ENCODE assay signal across 22 cellular contexts in genomic region chr3:23308986-23309625, GRCh38.
"Had no signal": no experiment of that assay in that cellular context is flagged by ENCODE, and none has a peak within 500 bp of the region (broad histone marks: within the 10 kb centered on the region; RNA-seq: fewer than 3 reads in every experiment).

No MANE protein-coding gene starts in this region.

- H3K27me3 ChIP-seq: colonic mucosa, gastrocnemius medialis, heart right ventricle, suprapubic skin, thyroid gland, upper lobe of left lung, vagina had no signal

- DNase-seq: cerebellar nuclear complex; colonic mucosa; effector CD4-positive, alpha-beta T cell; endodermal cell; gastrocnemius medialis; heart right ventricle; hypothalamus; islet precursor cell; left cardiac atrium; left ventricle myocardium inferior; lower lobe of right lung; naive thymus-derived CD8-positive, alpha-beta T cell; right cardiac atrium; stimulated activated CD4-positive, alpha-beta T cell treated with anti-CD3 and anti-CD28 coated beads, Interleukin-4, amount 100 ng/mL, for 1 hour; stimulated activated CD8-positive, alpha-beta memory T cell treated with anti-CD3 and anti-CD28 coated beads, Interleukin-4, amount 100 ng/mL, for 48 hours; stimulated activated naive CD8-positive, alpha-beta T cell treated with anti-CD3 and anti-CD28 coated beads, Interleukin-15, Interleukin-2, amounts not matched to agents 100 U/mL and 50 U/mL, for 24 hours; thyroid gland; upper lobe of left lung had no signal

- H3K27ac Mint-ChIP-seq: endodermal cell; naive thymus-derived CD8-positive, alpha-beta T cell; stimulated activated effector memory CD8-positive, alpha-beta T cell treated with anti-CD3 and anti-CD28 coated beads, Interleukin-12 subunit alpha, Interleukin-12 subunit beta, amount 100 ng/mL, for 72 hours had no signal

- H3K4me3 ChIP-seq: colonic mucosa, gastrocnemius medialis, heart right ventricle, left ventricle myocardium inferior, lower lobe of right lung, suprapubic skin, thyroid gland, upper lobe of left lung, vagina had no signal

- H3K9me3 Mint-ChIP-seq: endodermal cell had no signal

- H3K27me3 Mint-ChIP-seq: naive thymus-derived CD8-positive, alpha-beta T cell had no signal

- H3K4me1 ChIP-seq: colonic mucosa, suprapubic skin had no signal

- H3K4me3 Mint-ChIP-seq: endodermal cell; naive thymus-derived CD8-positive, alpha-beta T cell; neural crest cell; stimulated activated effector memory CD8-positive, alpha-beta T cell treated with anti-CD3 and anti-CD28 coated beads, Interleukin-12 subunit alpha, Interleukin-12 subunit beta, amount 100 ng/mL, for 72 hours had no signal

- H3K27ac ChIP-seq: colonic mucosa, heart right ventricle, left ventricle myocardium inferior, lower lobe of right lung, suprapubic skin, thyroid gland, upper lobe of left lung, vagina had no signal

- H3K36me3 ChIP-seq: colonic mucosa, gastrocnemius medialis, heart right ventricle, left ventricle myocardium inferior, lower lobe of right lung, suprapubic skin, thyroid gland, upper lobe of left lung, vagina had no signal

- H3K9me3 ChIP-seq: colonic mucosa, gastrocnemius medialis, heart right ventricle, left ventricle myocardium inferior, lower lobe of right lung, suprapubic skin, thyroid gland, upper lobe of left lung, vagina had no signal

- H3K4me1 Mint-ChIP-seq: endodermal cell; neural crest cell; stimulated activated effector memory CD8-positive, alpha-beta T cell treated with anti-CD3 and anti-CD28 coated beads, Interleukin-12 subunit alpha, Interleukin-12 subunit beta, amount 100 ng/mL, for 72 hours had no signal

- H3K36me3 Mint-ChIP-seq: stimulated activated effector memory CD8-positive, alpha-beta T cell treated with anti-CD3 and anti-CD28 coated beads, Interleukin-12 subunit alpha, Interleukin-12 subunit beta, amount 100 ng/mL, for 72 hours had no signal
